7 cellular contexts compared by ENCODE assay signal in the genomic region with DNA sequence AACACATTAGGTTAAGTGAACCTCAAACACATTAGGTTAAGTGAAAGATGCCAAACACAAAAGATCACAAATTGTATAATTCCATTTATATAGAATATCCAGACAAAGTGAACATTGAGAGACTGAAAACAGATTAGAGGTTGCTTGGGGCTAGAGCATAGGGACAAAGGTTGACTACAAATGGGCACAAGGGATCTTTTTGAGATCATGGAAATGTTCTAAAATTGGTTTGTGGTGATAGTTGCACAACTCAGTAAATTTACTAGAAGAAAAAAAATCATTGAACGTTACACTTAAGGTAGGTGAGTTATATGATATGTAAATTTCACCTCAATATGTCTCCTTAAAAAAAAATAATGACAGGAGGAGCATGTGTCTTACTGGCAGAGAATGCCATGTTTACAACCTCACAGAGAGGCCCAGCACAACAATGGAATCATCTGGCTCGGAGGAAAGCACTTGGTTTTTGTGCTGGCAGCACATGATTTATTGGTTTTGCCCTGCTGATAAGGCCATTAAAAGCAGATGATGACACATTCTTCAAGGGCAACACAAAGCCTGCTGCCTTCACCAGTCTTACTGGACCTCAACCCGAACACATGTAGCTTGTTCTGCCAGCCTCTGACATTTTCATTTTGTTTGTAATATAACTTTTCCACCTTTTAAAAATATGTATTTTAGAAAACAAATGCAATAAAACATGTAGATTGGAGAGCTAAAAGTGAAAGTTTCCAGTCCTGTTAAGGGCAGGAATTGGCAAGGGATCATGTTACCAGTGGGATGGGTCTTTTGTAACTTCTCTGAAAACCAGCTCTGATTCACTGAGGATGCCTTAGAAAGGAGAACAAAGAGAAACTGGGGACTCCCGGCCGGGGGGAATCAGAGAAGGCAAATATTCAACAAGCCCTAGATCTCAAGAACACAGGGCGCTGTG. TPM values are rescaled to one million over a fixed set of nuclear protein-coding genes. Genes with fewer than 3 reads are reported as not detected.
DNase-seq lines count a peak whose midpoint lies in the region; ATAC-seq and TF ChIP-seq lines count a peak whose summit lies in the region.

No MANE protein-coding gene starts in this region.

- H3K36me3 ChIP-seq in SJCRH30 (no peaks in the 10 kb centered on the region), heart right ventricle (no peaks in the 10 kb centered on the region), smooth muscle cell (ENCODE audit: low read depth) (no peaks in the 10 kb centered on the region)

- intact Hi-C loops in heart right ventricle (cut with DNase I), result no loop called here

- in situ Hi-C loops in KBM-7 (cut with MboI; ENCODE audit: low pct_unique_long_range_greater_than_20kb, low sequenced_read_pairs), result no loop called here

- H3K4me2 ChIP-seq in smooth muscle cell, result peak overlapping the region; percentile 78

- H3K4me1 ChIP-seq in SJCRH30 (peaks cover 9% of the 10 kb centered on the region), heart right ventricle (peaks cover 0 to 62% (median 36%) of the 10 kb centered on the region in 9 donors), smooth muscle cell (ENCODE audit: low read depth) (peaks cover 27% of the 10 kb centered on the region)

- TF ChIP-seq CTCF in heart right ventricle (IDR thresholded peaks at IDR 0.05), result no peak
- no peak for TF ChIP-seq CTCF in smooth muscle cell (IDR thresholded peaks at IDR 0.05; ENCODE audit: borderline replicate concordance, insufficient read depth, poor library complexity, severe bottlenecking)

- H2AFZ ChIP-seq in smooth muscle cell (ENCODE audit: low read depth), result peak overlapping the region; percentile 6

- H3K27ac ChIP-seq in SJCRH30 (peak overlapping the region; percentile 22), heart right ventricle (peak overlapping the region; percentile 31 to 90 (median 85)), smooth muscle cell (ENCODE audit: low read depth) (peak overlapping the region; percentile 62)

- peak; percentile 28 to 80 (median 71) for ATAC-seq in heart right ventricle
- no peak for ATAC-seq in HG02973 (IDR thresholded peaks at IDR 0.05; ENCODE audit: unreplicated experiment)
- no peak for ATAC-seq in HG03045 (IDR thresholded peaks at IDR 0.05; ENCODE audit: unreplicated experiment)
- no peak for ATAC-seq in GM21717 (IDR thresholded peaks at IDR 0.05; ENCODE audit: unreplicated experiment)

- H3K9ac ChIP-seq in smooth muscle cell (ENCODE audit: low read depth), result peak overlapping the region; percentile 42

- 24 to 27% methylated on average over 6 of the region's 6 CpGs for WGBS in heart right ventricle, 2 donors
- WGBS in smooth muscle cell (ENCODE audit: low lambda C conversion rate), result 11% methylated on average over 6 of the region's 6 CpGs

- peaks cover 12% of the 10 kb centered on the region for H3F3A ChIP-seq in smooth muscle cell (ENCODE audit: low read depth)

- no peaks in the 10 kb centered on the region for H3K27me3 ChIP-seq in SJCRH30
- no peaks in the 10 kb centered on the region for H3K27me3 ChIP-seq in heart right ventricle
- H3K27me3 ChIP-seq in smooth muscle cell (ENCODE audit: low read depth), result no peaks in the 10 kb centered on the region

- H3K4me3 ChIP-seq in SJCRH30 (peak overlapping the region; percentile 49), heart right ventricle (peak overlapping the region in 8 of 10 donors; percentile 4 to 41 (median 33)), smooth muscle cell (peak overlapping the region; percentile 34)

- DNase-seq in KBM-7, result peak; percentile 14
- DNase-seq in SJCRH30, result peak in 1 of 2 experiments; percentile 66
- peak in 1 of 2 donors; percentile 47 for DNase-seq in heart right ventricle
- DNase-seq in smooth muscle cell (lab: John Stamatoyannopoulos, UW; ENCODE audit: unreplicated experiment), result no peak

- H3K9me3 ChIP-seq in SJCRH30 (replicated peaks) (no peaks in the 10 kb centered on the region), heart right ventricle (no peaks in the 10 kb centered on the region), smooth muscle cell (replicated peaks; ENCODE audit: low read depth) (no peaks in the 10 kb centered on the region)

- no peaks in the 10 kb centered on the region for H3K79me2 ChIP-seq in smooth muscle cell (ENCODE audit: low read depth)

- H4K20me1 ChIP-seq in smooth muscle cell (ENCODE audit: low read depth), result no peaks in the 10 kb centered on the region

RNA-seq across cellular contexts. Expression of a gene that starts 11.9 kb away (rescaled TPM):
- total RNA-seq in SJCRH30 (2014; rRNA removed; shearing (Covaris generic)), result 0.06 TPM in 1 of 2 replicates, not detected in the other
- total RNA-seq in heart right ventricle, result 1,000 to 10,000 TPM in 6 of 10 donors, 100 to 1,000 TPM in 4; 195 to 2,841 (median 1,290) TPM
- 100 to 1,000 TPM; 115 to 281 TPM for polyA plus RNA-seq in heart right ventricle
- total RNA-seq in smooth muscle cell, result not detected in 2 replicates
- polyA plus RNA-seq in smooth muscle cell, result 0.10 TPM in 1 of 2 replicates, not detected in the other

RNA-seq across cellular contexts. Expression of a gene that starts 42.1 kb away (rescaled TPM):
- not detected in 2 replicates for total RNA-seq in SJCRH30 (2014; rRNA removed; shearing (Covaris generic))
- 10 to 100 TPM; 24.8 to 80.6 (median 55.8) TPM for total RNA-seq in heart right ventricle
- polyA plus RNA-seq in heart right ventricle, result 10 to 100 TPM in 1 of 2 donors, under 1 TPM in 1; 0.99 to 20.3 TPM
- not detected in 2 replicates for total RNA-seq in smooth muscle cell
- polyA plus RNA-seq in smooth muscle cell, result 0.07 and 0.20 TPM in 2 replicates

Comparison
In these comparisons a context has a peak if more than half of its experiments do, and no peak if none do; other contexts are left out.
1. H3K27ac ChIP-seq: peak in every context shown above with its lines; median percentile 85 in heart right ventricle; 62 in smooth muscle cell; 22 in SJCRH30.
2. ATAC-seq: peak in heart right ventricle (8 of 8); none in HG02973 (single experiment), HG03045 (single experiment) and GM21717 (single experiment).
3. RNA of a gene that starts 11.9 kb away (total RNA-seq): 195 to 2,841 TPM in heart right ventricle; 0.06 TPM in SJCRH30 and not detected in smooth muscle cell; every median in the first group is over 100 times any median in the second.
4. RNA of a gene that starts 42.1 kb away (total RNA-seq): 24.8 to 80.6 TPM in heart right ventricle; not detected in SJCRH30 and not detected in smooth muscle cell; every median in the first group is over 10 times any median in the second.
5. Peak in every context shown above with its lines, with median percentiles within 50 percentile points of each other: H3K4me3 ChIP-seq.